In genomic region chr16:20136446-20136968, GRCh38 we compare ENCODE assay signal across 17 cellular contexts.
DNase-seq lines count a peak whose midpoint lies in the region; ATAC-seq and TF ChIP-seq lines count a peak whose summit lies in the region.
"Had no signal": no experiment of that assay in that cellular context is flagged by ENCODE, and none has a peak within 500 bp of the region (broad histone marks: within the 10 kb centered on the region; RNA-seq: fewer than 3 reads in every experiment).

No MANE protein-coding gene starts in this region.

- H3K27me3 ChIP-seq in Peyer's patch = no peaks in the 10 kb centered on the region
- H3K27me3 ChIP-seq: BE2C had no signal

- TF ChIP-seq POLR2A in Peyer's patch (IDR thresholded peaks at IDR 0.05) = no peak

- no peaks in the 10 kb centered on the region for H3K36me3 ChIP-seq in Peyer's patch
- H3K36me3 ChIP-seq: BE2C had no signal

- no peak for TF ChIP-seq CTCF in coronary artery (IDR thresholded peaks at IDR 0.05)
- no peak for TF ChIP-seq CTCF in Peyer's patch (IDR thresholded peaks at IDR 0.05)

- H3K4me3 ChIP-seq in coronary artery (no peak overlapping the region), Peyer's patch (no peak overlapping the region)
- H3K4me3 ChIP-seq: K562 had no signal

- DNase-seq in Daoy (ENCODE audit: low read depth) (peak; percentile 30), LHCN-M2 (ENCODE audit: low read depth) (peak; percentile 1), kidney tubule cell (ENCODE audit: low spot score) (peak; percentile 55), coronary artery (ENCODE audit: low spot score) (no peak), Peyer's patch (no peak)
- DNase-seq: BE2C; C1 segment of cervical spinal cord; CD4-positive, CD25-positive, alpha-beta regulatory T cell; CD8-positive, alpha-beta memory T cell; COR-L47; DMS 273 treated with DMSO at 0.1 percent for 48 hours; DMS53; DND-41; HCEC 1CT; IMR-90 had no signal

- H3K4me1 ChIP-seq in Peyer's patch = no peaks in the 10 kb centered on the region
- H3K4me1 ChIP-seq: BE2C had no signal

- ATAC-seq in HG03139 (IDR thresholded peaks at IDR 0.05; ENCODE audit: unreplicated experiment) = no peak
- ATAC-seq: K562 had no signal

- H3K27ac ChIP-seq in coronary artery (no peak overlapping the region), Peyer's patch (no peak overlapping the region)

- no peaks in the 10 kb centered on the region for H3K9me3 ChIP-seq in Peyer's patch
- H3K9me3 ChIP-seq: BE2C had no signal

Comparison
In these comparisons a context has a peak if more than half of its experiments do, and no peak if none do; other contexts are left out.
1. DNase-seq: peak in Daoy (single experiment), LHCN-M2 (single experiment) and kidney tubule cell (single experiment); none in coronary artery (single experiment) and Peyer's patch (0 of 3).